Comparison of ENCODE assay signal across 8 cellular contexts in genomic region chr6:159168536-159169192, GRCh38. TPM values are rescaled to one million over a fixed set of nuclear protein-coding genes. Genes with fewer than 3 reads are reported as not detected.
DNase-seq lines count a peak whose midpoint lies in the region; ATAC-seq and TF ChIP-seq lines count a peak whose summit lies in the region.
"Had no signal": no experiment of that assay in that cellular context is flagged by ENCODE, and none has a peak within 500 bp of the region (broad histone marks: within the 10 kb centered on the region; RNA-seq: fewer than 3 reads in every experiment).

No MANE protein-coding gene starts in this region.

- H2AFZ ChIP-seq in OCI-LY1 (ENCODE audit: low read length) (no peak overlapping the region), neural cell (ENCODE audit: low read depth, low read length) (no peak overlapping the region)

- no peak overlapping the region for H3K9ac ChIP-seq in OCI-LY1 (ENCODE audit: low read length)
- H3K9ac ChIP-seq in neural cell (ENCODE audit: low read length) = no peak overlapping the region

- whole genome bisulfite sequencing in esophagus muscularis mucosa = 12% methylated on average over 37 of the region's 43 CpGs

- no peak for TF ChIP-seq CTCF in OCI-LY1 (IDR thresholded peaks at IDR 0.05; ENCODE audit: low read length)
- TF ChIP-seq CTCF in esophagus muscularis mucosa (IDR thresholded peaks at IDR 0.05) = peak; percentile 41 to 53 (median 51)
- TF ChIP-seq CTCF in neural cell (IDR thresholded peaks at IDR 0.05; ENCODE audit: poor library complexity, severe bottlenecking) = peak; percentile 27

- DNase-seq in esophagus muscularis mucosa (ENCODE audit: extremely low spot score) (no peak), NCI-H345 treated with DMSO at 0.1 percent for 48 hours (lab: John Stamatoyannopoulos, UW; ENCODE audit: unreplicated experiment) (no peak), MG63 (no peak)

- H3K4me2 ChIP-seq in OCI-LY1 (ENCODE audit: low read length) (peak overlapping the region; percentile 33; the same call in 1 of the 2 replicates), neural cell (ENCODE audit: low read length) (no peak overlapping the region)

- intact Hi-C loops in esophagus muscularis mucosa (cut with DNase I) = no loop called here

- H3K4me1 ChIP-seq in OCI-LY1 (ENCODE audit: insufficient read depth, low read length, severe bottlenecking) (peaks cover 6% of the 10 kb centered on the region), esophagus muscularis mucosa (peaks cover 11 to 41% (median 31%) of the 10 kb centered on the region in 4 donors)

- no peaks in the 10 kb centered on the region for H4K20me1 ChIP-seq in OCI-LY1 (ENCODE audit: insufficient read depth, low read length)
- H4K20me1 ChIP-seq in neural cell (ENCODE audit: insufficient read depth) = no peaks in the 10 kb centered on the region

- no peaks in the 10 kb centered on the region for H3K9me3 ChIP-seq in OCI-LY1 (ENCODE audit: low read length)
- no peaks in the 10 kb centered on the region for H3K9me3 ChIP-seq in esophagus muscularis mucosa
- H3K9me3 ChIP-seq in neural cell (ENCODE audit: low read length) = no peaks in the 10 kb centered on the region
- no peaks in the 10 kb centered on the region for H3K9me3 ChIP-seq in MG63

- H3K4me3 ChIP-seq in OCI-LY1 (ENCODE audit: low read depth, low read length, poor library complexity, severe bottlenecking) (peak overlapping the region; percentile 7), esophagus muscularis mucosa (peak overlapping the region; percentile 47 to 61 (median 58)), neural cell (ENCODE audit: low read length) (peak overlapping the region; percentile 47), MG63 (no peak overlapping the region)

- TF ChIP-seq EP300 in esophagus muscularis mucosa (IDR thresholded peaks at IDR 0.05) = no peak
- TF ChIP-seq EP300 in neural cell (conservative IDR thresholded peaks at IDR 0.05; ENCODE audit: poor library complexity, severe bottlenecking) = no peak

- H3K9me2 ChIP-seq in OCI-LY1 (ENCODE audit: low read depth, low read length) (no peaks in the 10 kb centered on the region), neural cell (ENCODE audit: insufficient read depth, low read length) (no peaks in the 10 kb centered on the region)

- peak; percentile 19 for ATAC-seq in GM18909 (IDR thresholded peaks at IDR 0.05; ENCODE audit: poor library complexity, unreplicated experiment)
- ATAC-seq in GM21390 (IDR thresholded peaks at IDR 0.05; ENCODE audit: unreplicated experiment) = no peak

- H3K27ac ChIP-seq in OCI-LY1 (ENCODE audit: low read depth, low read length, poor library complexity, severe bottlenecking) (no peak overlapping the region), esophagus muscularis mucosa (replicated peaks in 1 of 4) (peak overlapping the region in 2 of 4 donors; percentile 54 to 67), neural cell (ENCODE audit: low read length) (no peak overlapping the region)

- no peaks in the 10 kb centered on the region for H3F3A ChIP-seq in OCI-LY1 (ENCODE audit: insufficient read depth, low read length)
- H3F3A ChIP-seq in neural cell (ENCODE audit: insufficient read depth, low read length, poor library complexity, severe bottlenecking) = no peaks in the 10 kb centered on the region

- no peak for TF ChIP-seq POLR2A in esophagus muscularis mucosa (IDR thresholded peaks at IDR 0.05; ENCODE audit: low read depth)

- no peaks in the 10 kb centered on the region for H3K79me2 ChIP-seq in OCI-LY1 (ENCODE audit: insufficient read depth, low read length)
- H3K79me2 ChIP-seq in neural cell (replicated peaks; ENCODE audit: insufficient read depth, low read length) = no peaks in the 10 kb centered on the region

- no peak for TF ChIP-seq RAD21 in neural cell (conservative IDR thresholded peaks at IDR 0.05)

- H3K36me3 ChIP-seq in OCI-LY1 (ENCODE audit: insufficient read depth, low read length) (no peaks in the 10 kb centered on the region), esophagus muscularis mucosa (no peaks in the 10 kb centered on the region), neural cell (ENCODE audit: insufficient read depth, low read length) (no peaks in the 10 kb centered on the region), MG63 (no peaks in the 10 kb centered on the region)

- peaks cover 9% of the 10 kb centered on the region for H3K27me3 ChIP-seq in OCI-LY1 (ENCODE audit: insufficient read depth, low read length)
- H3K27me3 ChIP-seq in esophagus muscularis mucosa = peaks cover 0 to 69% (median 2%) of the 10 kb centered on the region in 4 donors
- peaks cover 69% of the 10 kb centered on the region for H3K27me3 ChIP-seq in neural cell (ENCODE audit: insufficient read depth, low read depth, low read length)
- H3K27me3 ChIP-seq in MG63 = peaks cover 11% of the 10 kb centered on the region; the same call in 1 of the 2 replicates

TF ChIP-seq in neural cell, 6 proteins besides CTCF, POLR2A, EP300 and RAD21:
- TF ChIP-seq EZH2 (IDR thresholded peaks at IDR 0.05; ENCODE audit: borderline replicate concordance, insufficient read depth, low read length, poor library complexity, severe bottlenecking) (peak; percentile 74), MXI1 (conservative IDR thresholded peaks at IDR 0.05; ENCODE audit: poor library complexity, severe bottlenecking) (no peak)

RNA-seq across cellular contexts. Expression of gene FNDC1, which starts 0.5 kb away (rescaled TPM):
- total RNA-seq in esophagus muscularis mucosa = 10 to 100 TPM in 1 of 4 donors, 1 to 10 TPM in 2, under 1 TPM in 1; 0.84 to 11.2 (median 2.7) TPM
- polyA plus RNA-seq in neural cell = not detected in 2 replicates
- polyA minus RNA-seq in neural cell = not detected in 2 replicates
- total RNA-seq in MG63 (2014; rRNA removed; shearing (Covaris generic); ENCODE audit: low replicate concordance) = 0.05 TPM in 1 of 2 replicates, not detected in the other
- total RNA-seq: T-helper 1 cell treated with Interleukin-12 subunit alpha and Interleukin-12 subunit beta and Interleukin-4 antibody, amounts not matched to agents 30 ng/mL and 1 ng/mL, for 36 hours had no signal
